ENCODE assay signal across 31 cellular contexts in the genomic region with DNA sequence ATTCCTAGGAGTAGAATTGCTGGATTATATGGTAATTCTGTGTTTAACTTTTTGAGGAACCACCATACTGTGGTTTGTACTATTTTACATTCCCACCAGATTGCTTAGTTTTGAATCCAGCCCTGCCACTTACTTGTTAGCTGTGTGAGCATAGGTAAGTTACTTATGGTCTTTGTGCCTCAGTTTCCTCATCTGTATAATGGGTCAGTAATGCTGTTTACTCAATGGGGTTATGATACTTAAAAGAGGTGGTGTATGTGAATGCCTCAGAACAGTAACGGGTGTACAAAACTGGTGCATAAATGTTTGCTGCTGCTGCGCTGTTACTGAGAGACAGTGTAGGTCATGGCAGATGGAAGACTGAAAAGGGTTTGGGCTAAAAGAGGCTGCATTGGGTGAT.
A peak's percentile ranks its signal among the peaks of the same experiment; 100 is the strongest.
DNase-seq lines count a peak whose midpoint lies in the region; ATAC-seq, FAIRE-seq and TF ChIP-seq lines count a peak whose summit lies in the region.
"Had no signal": no experiment of that assay in that cellular context is flagged by ENCODE, and none has a peak within 500 bp of the region (broad histone marks: within the 10 kb centered on the region; RNA-seq: fewer than 3 reads in every experiment).

No MANE protein-coding gene starts in this region.

- intact Hi-C loops in HepG2 (cut with micrococcal nuclease; ENCODE audit: unreplicated experiment) (no loop called here), right lobe of liver (cut with DNase I) (no loop called here), K562 (cut with micrococcal nuclease) (loop anchor here (10.0 kb wide), 1 partner anchor 293 kb away; no protein-coding TSS in a partner anchor)

- ATAC-seq in HepG2 (no peak), right lobe of liver (no peak), K562 (no peak)
- ATAC-seq: A549; CD8-positive, alpha-beta T cell had no signal

- WGBS in HepG2 (ENCODE audit: low lambda C conversion rate): 99% methylated on average over 2 of the region's 2 CpGs
- 100% methylated on average over 2 of the region's 2 CpGs for WGBS in right lobe of liver (ENCODE audit: insufficient coverage, low coverage, low lambda C conversion rate, missing lambda C conversion rate)
- 82% methylated on average over 2 of the region's 2 CpGs for WGBS in K562 (ENCODE audit: insufficient coverage, low coverage, missing lambda C conversion rate)

- TF ChIP-seq POLR2A in HepG2 (IDR thresholded peaks at IDR 0.05; ENCODE audit: insufficient read depth in 1 of 2, low read depth in 2 of 2, low read length in 2 of 2) (no peak), right lobe of liver (IDR thresholded peaks at IDR 0.05) (no peak), K562 (conservative IDR thresholded peaks at IDR 0.05) (no peak)

- no peak overlapping the region for H2AFZ ChIP-seq in HepG2 (ENCODE audit: low read length)
- no peak overlapping the region for H2AFZ ChIP-seq in K562 (ENCODE audit: low read depth, low read length)

- no peak for DNase-seq in HepG2 (ENCODE audit: low spot score)
- DNase-seq in right lobe of liver: no peak
- DNase-seq in K562 (ENCODE audit: extremely low read depth in 1 of 4, low spot score in 3 of 4): no peak
- DNase-seq in cortex of kidney (lab: John Stamatoyannopoulos, UW): no peak
- DNase-seq: 8988T; ACHN; AML-193; BE2C; C1 segment of cervical spinal cord; Caco-2; Calu3; CD4-positive, alpha-beta memory T cell; CD4-positive, alpha-beta T cell; CD4-positive, CD25-positive, alpha-beta regulatory T cell; CD8-positive, alpha-beta memory T cell; CD8-positive, alpha-beta T cell; COR-L47; DMS 273 treated with DMSO at 0.1 percent for 48 hours; DMS153; DMS53; DMS79; DMS79 treated with DMSO at 0.1 percent for 48 hours; DND-41; EL had no signal

- H3K27ac ChIP-seq in HepG2 (ENCODE audit: extremely low read length, insufficient read depth, low read length) (no peak overlapping the region), right lobe of liver (no peak overlapping the region), K562 (ENCODE audit: extremely low read depth, low read depth, low read length) (no peak overlapping the region)
- H3K27ac ChIP-seq: 22Rv1, A549, BLaER1, C4-2B had no signal

- TF ChIP-seq CTCF in HepG2 (CRISPR knock-in tag; IDR thresholded peaks at IDR 0.05) (no peak), right lobe of liver (IDR thresholded peaks at IDR 0.05) (no peak), K562 (IDR thresholded peaks at IDR 0.05 in 2 of 3, conservative IDR thresholded peaks at IDR 0.05 in 1 of 3; ENCODE audit: insufficient read depth in 2 of 3, low read depth in 1 of 3, low read length in 3 of 3) (no peak)

- H3K9me3 ChIP-seq in HepG2 (ENCODE audit: low read length) (peaks cover 7% of the 10 kb centered on the region; the same call in 1 of the 2 replicates), right lobe of liver (no peaks in the 10 kb centered on the region), K562 (replicated peaks; ENCODE audit: control insufficient read depth, insufficient read depth, low read depth, low read length) (no peaks in the 10 kb centered on the region; the same call in 1 of the 2 replicates)
- H3K9me3 ChIP-seq: A549, Caco-2 had no signal

- H3K9ac ChIP-seq in HepG2 (ENCODE audit: insufficient read depth, low read depth, low read length): no peak overlapping the region
- H3K9ac ChIP-seq in K562 (ENCODE audit: insufficient read depth in 1 of 2, low read depth in 2 of 2, low read length in 2 of 2): no peak overlapping the region
- H3K9ac ChIP-seq: BLaER1; BLaER1 treated with 17β-estradiol and CSF1 and Interleukin-3, amounts not matched to agents 10 nM and 100 nM had no signal

- FAIRE-seq in HepG2 (lab: Jason Lieb, UNC): no peak
- FAIRE-seq in K562 (lab: Jason Lieb, UNC): no peak
- FAIRE-seq: A204.1, A549, D721Med had no signal

- no peak overlapping the region for H3K4me3 ChIP-seq in HepG2 (replicated peaks in 1 of 3; ENCODE audit: insufficient read depth in 1 of 3, low read depth in 2 of 3, low read length in 3 of 3)
- no peak overlapping the region for H3K4me3 ChIP-seq in right lobe of liver
- no peak overlapping the region for H3K4me3 ChIP-seq in K562
- H3K4me3 ChIP-seq: A549; BLaER1; BLaER1 treated with 17β-estradiol and CSF1 and Interleukin-3, amounts not matched to agents 10 nM and 100 nM had no signal

- POLR2A ChIA-PET in HepG2 (lab: Yijun Ruan, JAX): no interaction called here
- POLR2A ChIA-PET in K562 (lab: Yijun Ruan, JAX): interaction anchor here (0.7 to 1.2 kb wide), 2 partner anchors 11 to 19 kb away, joined by 3 read pairs; no protein-coding TSS in a partner anchor

- CTCF ChIA-PET in HepG2 (lab: Yijun Ruan, JAX; ENCODE audit: low intra/inter-chr PET ratio, low total read pairs) (no interaction called here), K562 (lab: Yijun Ruan, JAX; ENCODE audit: low intra/inter-chr PET ratio) (no interaction called here)

- H3K79me2 ChIP-seq in HepG2 (ENCODE audit: insufficient read depth, low read length): no peaks in the 10 kb centered on the region
- H3K79me2 ChIP-seq in K562 (ENCODE audit: control insufficient read depth, insufficient read depth, low read length): no peaks in the 10 kb centered on the region

- H3K9me1 ChIP-seq in K562 (ENCODE audit: control insufficient read depth, insufficient read depth, low read length): no peaks in the 10 kb centered on the region

- H3K27me3 ChIP-seq in HepG2 (ENCODE audit: control insufficient read depth in 1 of 2, insufficient read depth in 2 of 2, low read length in 2 of 2) (no peaks in the 10 kb centered on the region), right lobe of liver (no peaks in the 10 kb centered on the region), K562 (ENCODE audit: control insufficient read depth in 2 of 2, insufficient read depth in 2 of 2, low read length in 2 of 2) (peaks cover 0 to 15% of the 10 kb centered on the region in 2 experiments; a peak in 1 of 5 replicates)
- H3K27me3 ChIP-seq: BE2C; BLaER1; BLaER1 treated with 17β-estradiol and CSF1 and Interleukin-3, amounts not matched to agents 10 nM and 100 nM had no signal

- no peaks in the 10 kb centered on the region for H4K20me1 ChIP-seq in HepG2 (ENCODE audit: insufficient read depth, low read length)
- no peaks in the 10 kb centered on the region for H4K20me1 ChIP-seq in K562 (replicated peaks; ENCODE audit: control insufficient read depth, insufficient read depth, low read length)
- H4K20me1 ChIP-seq: BLaER1; BLaER1 treated with 17β-estradiol and CSF1 and Interleukin-3, amounts not matched to agents 10 nM and 100 nM had no signal

- no peak for TF ChIP-seq RAD21 in HepG2 (CRISPR knock-in tag; IDR thresholded peaks at IDR 0.05)
- TF ChIP-seq RAD21 in K562 (CRISPR knock-in tag; conservative IDR thresholded peaks at IDR 0.05 in 1 of 2, IDR thresholded peaks at IDR 0.05 in 1 of 2): no peak

- TF ChIP-seq EP300 in HepG2 (IDR thresholded peaks at IDR 0.05; ENCODE audit: low read depth in 2 of 2, low read length in 2 of 2): no peak
- no peak for TF ChIP-seq EP300 in HepG2 (CRISPR knock-in tag; IDR thresholded peaks at IDR 0.05; ENCODE audit: borderline replicate concordance)
- no peak for TF ChIP-seq EP300 in K562 (IDR thresholded peaks at IDR 0.05; ENCODE audit: low read length)

- H3K36me3 ChIP-seq in HepG2 (replicated peaks in 1 of 2; ENCODE audit: control insufficient read depth in 1 of 2, insufficient read depth in 2 of 2, low read length in 2 of 2) (no peaks in the 10 kb centered on the region), right lobe of liver (no peaks in the 10 kb centered on the region), K562 (ENCODE audit: control insufficient read depth, insufficient read depth, low read length) (no peaks in the 10 kb centered on the region)
- H3K36me3 ChIP-seq: BE2C had no signal

- in situ Hi-C loops in HepG2 (cut with HindIII; ENCODE audit: extremely low pct_ligation_motif_present, low pct_unique_long_range_greater_than_20kb) (no loop called here), K562 (cut with MboI) (no loop called here)

- H3K4me2 ChIP-seq in HepG2 (ENCODE audit: low read depth, low read length): no peak overlapping the region
- no peak overlapping the region for H3K4me2 ChIP-seq in K562 (ENCODE audit: insufficient read depth, low read length)
- H3K4me2 ChIP-seq: A549; BLaER1; BLaER1 treated with 17β-estradiol and CSF1 and Interleukin-3, amounts not matched to agents 10 nM and 100 nM had no signal

- BruUV-seq in HepG2 (replicated peaks; lab: Mats Ljungman, UMichigan) (no TSS peak), K562 (replicated peaks; lab: Mats Ljungman, UMichigan) (no TSS peak)

- H3K4me1 ChIP-seq in HepG2 (ENCODE audit: insufficient read depth, low read length) (no peaks in the 10 kb centered on the region), right lobe of liver (no peaks in the 10 kb centered on the region), K562 (replicated peaks in 1 of 2; ENCODE audit: control insufficient read depth in 2 of 2, insufficient read depth in 2 of 2, low read length in 2 of 2) (no peaks in the 10 kb centered on the region)
- H3K4me1 ChIP-seq: A549, Caco-2 had no signal

TF ChIP-seq in HepG2, 621 proteins besides CTCF, POLR2A, EP300 and RAD21:
- no peak for TF ChIP-seq ZNF782 (CRISPR knock-in tag; IDR thresholded peaks at IDR 0.05; ENCODE audit: borderline replicate concordance)
- TF ChIP-seq ZNF629 (CRISPR knock-in tag; conservative IDR thresholded peaks at IDR 0.05): peak; percentile 50; the same call in 1 of the 2 replicates
TF ChIP-seq in HepG2: peak in this region for 1.

TF ChIP-seq in K562, 482 proteins besides CTCF, POLR2A, EP300 and RAD21:
- no peak for TF ChIP-seq POLR2AphosphoS2 (IDR thresholded peaks at IDR 0.05; ENCODE audit: low read length)
- peak; percentile 55 for TF ChIP-seq RBM25 (IDR thresholded peaks at IDR 0.05; ENCODE audit: low read depth, low read length, severe bottlenecking)
- no peak for TF ChIP-seq HNRNPL (IDR thresholded peaks at IDR 0.05; ENCODE audit: low read depth, low read length)
- TF ChIP-seq PCBP1 (IDR thresholded peaks at IDR 0.05; ENCODE audit: low read depth, low read length, poor library complexity, severe bottlenecking): no peak
- 0 out of 2 replicates have a peak, but pooled peaks have one; percentile 29 for TF ChIP-seq BCOR (IDR thresholded peaks at IDR 0.05)
- no peak for TF ChIP-seq MCM7 (IDR thresholded peaks at IDR 0.05)
- no peak for TF ChIP-seq KAT7 (CRISPR knock-in tag; IDR thresholded peaks at IDR 0.05; ENCODE audit: borderline replicate concordance)
- no peak for TF ChIP-seq ZNF431 (CRISPR knock-in tag; IDR thresholded peaks at IDR 0.05)
- TF ChIP-seq RBM39 (optimal IDR thresholded peaks at IDR 0.05; ENCODE audit: low read depth, low read length): no peak
- no peak for TF ChIP-seq ETS2 (tag; IDR thresholded peaks at IDR 0.05; ENCODE audit: borderline replicate concordance, poor library complexity, severe bottlenecking)
- TF ChIP-seq KLF1 (tag; IDR thresholded peaks at IDR 0.05): no peak
- no peak for TF ChIP-seq RBBP5 (IDR thresholded peaks at IDR 0.05; ENCODE audit: borderline replicate concordance, insufficient read depth, low read length, poor library complexity, severe bottlenecking)
- TF ChIP-seq MCM3 (IDR thresholded peaks at IDR 0.05): no peak
TF ChIP-seq in K562: peak in this region for 2.
